21 cellular contexts compared by ENCODE assay signal in genomic region chr3:68116580-68116979, GRCh38.
A peak's percentile ranks its signal among the peaks of the same experiment; 100 is the strongest.
DNase-seq lines count a peak whose midpoint lies in the region; TF ChIP-seq lines count a peak whose summit lies in the region.
"Had no signal": no experiment of that assay in that cellular context is flagged by ENCODE, and none has a peak within 500 bp of the region (broad histone marks: within the 10 kb centered on the region; RNA-seq: fewer than 3 reads in every experiment).

No MANE protein-coding gene starts in this region.

- H3K36me3 ChIP-seq in liver (ENCODE audit: control insufficient read depth in 4 of 4, insufficient read depth in 3 of 4, low read depth in 1 of 4, low read length in 3 of 4) (no peaks in the 10 kb centered on the region), trophoblast cell (ENCODE audit: control insufficient read depth in 1 of 2, insufficient read depth in 2 of 2, low read length in 2 of 2) (no peaks in the 10 kb centered on the region)
- H3K36me3 ChIP-seq: BLaER1 treated with 17β-estradiol and CSF1 and Interleukin-3, amounts not matched to agents 10 nM and 100 nM had no signal

- H3K4ac ChIP-seq in trophoblast cell (ENCODE audit: low read depth, low read length): no peak overlapping the region

- TF ChIP-seq CTCF in liver (IDR thresholded peaks at IDR 0.05; ENCODE audit: low read depth, low read length, missing input control): no peak

- H3K79me2 ChIP-seq in trophoblast cell (ENCODE audit: control insufficient read depth, insufficient read depth, low read length, poor library complexity): no peaks in the 10 kb centered on the region

- H2AK5ac ChIP-seq in trophoblast cell (ENCODE audit: low read length): no peak overlapping the region

- no peak overlapping the region for H3K14ac ChIP-seq in trophoblast cell (ENCODE audit: low read length)

- peak; percentile 4 for DNase-seq in NCI-H146 (lab: John Stamatoyannopoulos, UW)
- DNase-seq in NCI-H146 treated with DMSO at 0.1 percent for 48 hours (lab: John Stamatoyannopoulos, UW; ENCODE audit: unreplicated experiment): no peak
- DNase-seq in NCI-H69 (lab: John Stamatoyannopoulos, UW): peak; percentile 6
- DNase-seq in trophoblast cell: no peak
- no peak for DNase-seq in DMS53 treated with DMSO at 0.1 percent for 48 hours (lab: John Stamatoyannopoulos, UW; ENCODE audit: unreplicated experiment)
- no peak for DNase-seq in NCI-H226
- DNase-seq: AML-193; Caco-2; Calu3; CD4-positive, alpha-beta T cell; CD8-positive, alpha-beta T cell; DMS79; DND-41; EL; GDM1 had no signal

- H3K79me1 ChIP-seq in trophoblast cell (ENCODE audit: low read length): no peaks in the 10 kb centered on the region

- H3K4me2 ChIP-seq in trophoblast cell (ENCODE audit: low read length): no peak overlapping the region
- H3K4me2 ChIP-seq: A549; BLaER1 treated with 17β-estradiol and CSF1 and Interleukin-3, amounts not matched to agents 10 nM and 100 nM had no signal

- H3K4me3 ChIP-seq in liver (ENCODE audit: low read depth in 1 of 3, low read length in 3 of 3) (no peak overlapping the region), trophoblast cell (ENCODE audit: low read depth, low read length) (no peak overlapping the region)
- H3K4me3 ChIP-seq: A549; BLaER1 treated with 17β-estradiol and CSF1 and Interleukin-3, amounts not matched to agents 10 nM and 100 nM; GM12878 had no signal

- H3K9me3 ChIP-seq in liver (ENCODE audit: control insufficient read depth in 4 of 4, low read length in 3 of 4) (no peaks in the 10 kb centered on the region), trophoblast cell (ENCODE audit: insufficient read depth, low read depth, low read length) (no peaks in the 10 kb centered on the region)
- H3K9me3 ChIP-seq: A549; BLaER1 treated with 17β-estradiol and CSF1 and Interleukin-3, amounts not matched to agents 10 nM and 100 nM; Caco-2 had no signal

- no peak overlapping the region for H2BK12ac ChIP-seq in trophoblast cell (ENCODE audit: low read length)

- no peak overlapping the region for H3K18ac ChIP-seq in trophoblast cell (ENCODE audit: low read length)

- no peak overlapping the region for H4K8ac ChIP-seq in trophoblast cell (ENCODE audit: low read depth, low read length)

- no peak overlapping the region for H3K27ac ChIP-seq in liver (ENCODE audit: low read depth in 1 of 2, low read length in 2 of 2)
- H3K27ac ChIP-seq in trophoblast cell (ENCODE audit: low read depth, low read length): no peak overlapping the region
- H3K27ac ChIP-seq: 22Rv1; A549; BLaER1 treated with 17β-estradiol and CSF1 and Interleukin-3, amounts not matched to agents 10 nM and 100 nM; C4-2B had no signal

- H3K4me1 ChIP-seq in liver (ENCODE audit: control insufficient read depth in 4 of 4, insufficient read depth in 4 of 4, low read length in 3 of 4) (no peaks in the 10 kb centered on the region), trophoblast cell (ENCODE audit: control insufficient read depth in 1 of 2, insufficient read depth in 2 of 2, low read length in 2 of 2) (no peaks in the 10 kb centered on the region)
- H3K4me1 ChIP-seq: A549; BLaER1 treated with 17β-estradiol and CSF1 and Interleukin-3, amounts not matched to agents 10 nM and 100 nM; Caco-2 had no signal

- no peak overlapping the region for H3K23ac ChIP-seq in trophoblast cell (ENCODE audit: low read length)

- H2BK5ac ChIP-seq in trophoblast cell (ENCODE audit: low read depth, low read length, poor library complexity): no peak overlapping the region

- TF ChIP-seq RAD21 in liver (IDR thresholded peaks at IDR 0.05): no peak

- H2BK120ac ChIP-seq in trophoblast cell (ENCODE audit: insufficient read depth, low read length, poor library complexity): no peak overlapping the region

- 63% methylated on average over 1 of the region's 1 CpG for WGBS in liver
- no CpG with 5 or more reads among the region's 1 CpG for WGBS in trophoblast cell (ENCODE audit: extremely low coverage, insufficient coverage, insufficient read length)

- no peaks in the 10 kb centered on the region for H3K27me3 ChIP-seq in liver (ENCODE audit: control insufficient read depth in 4 of 4, insufficient read depth in 4 of 4, low read length in 3 of 4)
- no peaks in the 10 kb centered on the region for H3K27me3 ChIP-seq in trophoblast cell (ENCODE audit: insufficient read depth, low read length)
- H3K27me3 ChIP-seq: BLaER1 treated with 17β-estradiol and CSF1 and Interleukin-3, amounts not matched to agents 10 nM and 100 nM had no signal

- H4K91ac ChIP-seq in trophoblast cell (ENCODE audit: low read depth, low read length): no peak overlapping the region

- no peak overlapping the region for H3K9ac ChIP-seq in liver (ENCODE audit: low read depth in 1 of 2, low read length in 2 of 2)
- peak overlapping the region; percentile 36 for H3K9ac ChIP-seq in trophoblast cell (ENCODE audit: low read length)
- H3K9ac ChIP-seq: BLaER1 treated with 17β-estradiol and CSF1 and Interleukin-3, amounts not matched to agents 10 nM and 100 nM had no signal

- H2AFZ ChIP-seq in trophoblast cell (ENCODE audit: insufficient read depth, low read length, poor library complexity): no peak overlapping the region

- no peak overlapping the region for H4K12ac ChIP-seq in trophoblast cell (ENCODE audit: low read depth, low read length)

TF ChIP-seq in liver, 16 proteins besides CTCF, POLR2A, EP300 and RAD21:
- TF ChIP-seq YY1 (IDR thresholded peaks at IDR 0.05) (no peak), RXRA (IDR thresholded peaks at IDR 0.05) (peak in 1 of 2 donors; percentile 28), ATF3 (IDR thresholded peaks at IDR 0.05) (no peak), HNF4A (conservative IDR thresholded peaks at IDR 0.05) (peak; percentile 62 to 67)

Comparison
In these comparisons a context has a peak if more than half of its experiments do, and no peak if none do; other contexts are left out.
1. DNase-seq: peak in NCI-H146 (single experiment) and NCI-H69 (single experiment); none in NCI-H146 treated with DMSO at 0.1 percent for 48 hours (single experiment), trophoblast cell (0 of 2), DMS53 treated with DMSO at 0.1 percent for 48 hours (single experiment) and NCI-H226 (single experiment).